1 cellular context compared by ENCODE assay signal in the genomic region with DNA sequence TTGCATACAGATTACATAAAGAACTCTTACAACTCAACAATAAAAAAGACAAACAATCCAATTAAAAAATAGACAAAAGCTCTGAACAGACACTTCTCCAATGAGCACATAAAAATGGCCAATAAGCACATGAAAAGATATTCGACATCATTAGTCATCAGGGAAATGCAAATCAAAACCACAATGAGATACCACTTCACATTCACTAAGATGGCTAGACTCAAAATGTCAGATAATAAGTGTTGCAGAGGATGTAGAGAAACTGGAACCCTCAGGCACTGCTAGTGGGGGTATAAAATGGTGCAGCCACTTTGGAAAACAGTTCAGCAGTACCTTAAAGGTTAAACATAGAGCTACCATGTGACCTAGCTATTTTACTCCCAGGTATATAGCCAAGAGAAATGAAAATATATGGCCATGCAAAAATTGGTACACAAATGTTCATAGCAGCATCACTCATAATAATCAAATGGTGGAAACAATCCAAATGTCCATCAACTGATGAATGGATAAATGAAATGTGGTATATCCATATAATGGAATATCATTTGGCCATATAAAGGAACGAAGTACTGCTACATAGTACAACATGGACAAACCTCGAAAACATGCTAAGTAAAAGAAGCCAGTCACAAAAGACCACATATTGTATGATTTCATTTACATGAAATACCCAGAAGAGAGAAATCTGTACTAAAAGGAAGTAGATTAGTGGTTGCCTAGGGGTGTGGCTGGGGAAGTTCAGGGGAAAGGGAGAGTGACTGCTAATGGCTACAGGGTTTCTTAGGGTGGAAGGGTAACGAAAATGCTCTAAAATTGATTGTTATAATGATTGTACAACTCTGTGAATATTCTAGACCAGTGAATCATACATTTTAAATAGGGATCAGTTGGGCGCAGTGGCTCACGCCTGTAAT.
TF ChIP-seq lines count a peak whose summit lies in the region.

No MANE protein-coding gene starts in this region.

TF ChIP-seq in endothelial cell of umbilical vein, 7 proteins besides CTCF, POLR2A, EP300 and RAD21 (continued from another document):
- TF ChIP-seq, protein P1, sequence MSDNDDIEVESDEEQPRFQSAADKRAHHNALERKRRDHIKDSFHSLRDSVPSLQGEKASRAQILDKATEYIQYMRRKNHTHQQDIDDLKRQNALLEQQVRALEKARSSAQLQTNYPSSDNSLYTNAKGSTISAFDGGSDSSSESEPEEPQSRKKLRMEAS (IDR thresholded peaks at IDR 0.05; ENCODE audit: insufficient read depth, insufficient read length): no peak
- TF ChIP-seq POLR2AphosphoS5 (IDR thresholded peaks at IDR 0.05; ENCODE audit: insufficient read depth, low read depth, low read length): no peak
